In the genomic region with DNA sequence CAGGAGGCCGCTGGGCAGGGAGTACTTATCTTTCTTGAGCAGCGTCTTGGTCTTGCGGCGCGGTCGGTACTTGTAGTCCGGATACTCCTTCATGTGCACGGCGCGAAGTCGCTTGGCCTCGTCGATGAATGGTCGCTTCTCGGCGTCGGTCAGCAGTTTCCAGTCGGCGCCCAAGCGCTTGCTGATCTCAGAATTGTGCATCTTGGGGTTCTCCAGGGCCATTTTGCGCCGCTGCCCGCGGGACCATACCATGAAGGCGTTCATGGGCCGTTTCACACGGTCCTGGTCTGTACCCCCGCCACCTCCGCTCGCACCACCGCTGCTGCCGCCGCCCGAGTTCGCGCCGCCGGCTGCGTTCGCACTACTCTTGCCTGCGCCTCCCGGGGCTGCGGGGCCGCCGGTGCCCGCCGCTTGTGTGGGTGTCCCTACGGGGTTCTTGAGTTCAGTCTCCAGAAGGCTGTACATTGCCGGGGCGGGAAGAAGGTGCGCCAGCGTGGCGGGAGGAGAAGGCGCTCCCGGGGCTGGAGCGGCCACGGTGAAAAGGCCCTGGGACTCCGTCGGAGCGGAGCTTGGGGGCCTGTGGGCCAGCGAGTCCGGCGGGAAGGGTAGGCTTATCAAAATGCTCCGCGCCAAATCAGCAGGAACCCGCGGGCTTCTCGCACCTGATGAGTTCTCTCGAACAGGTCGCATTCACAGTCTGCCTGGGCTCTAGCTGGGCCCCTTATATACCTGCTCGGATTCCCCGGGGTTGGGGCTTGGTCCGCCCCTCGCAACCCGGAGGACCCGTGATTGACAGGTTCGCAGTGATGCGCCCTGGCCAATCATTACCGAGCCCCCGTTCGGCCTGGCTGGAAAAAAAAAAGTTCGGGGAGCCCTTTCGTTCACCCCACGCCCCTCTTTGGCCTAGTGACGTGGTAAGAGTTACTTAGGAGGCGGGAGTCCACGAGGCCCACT, we compare ENCODE assay signal across 1 cellular context.
TF ChIP-seq lines count a peak whose summit lies in the region.

A gene (minus strand): TSS at position 699 of the 954 bp plus-strand sequence. CDS start 9 bp downstream, at position 690.

TF ChIP-seq in A549, 52 proteins besides CTCF, POLR2A, EP300 and RAD21 (continued from another document):
- TF ChIP-seq, protein P1, sequence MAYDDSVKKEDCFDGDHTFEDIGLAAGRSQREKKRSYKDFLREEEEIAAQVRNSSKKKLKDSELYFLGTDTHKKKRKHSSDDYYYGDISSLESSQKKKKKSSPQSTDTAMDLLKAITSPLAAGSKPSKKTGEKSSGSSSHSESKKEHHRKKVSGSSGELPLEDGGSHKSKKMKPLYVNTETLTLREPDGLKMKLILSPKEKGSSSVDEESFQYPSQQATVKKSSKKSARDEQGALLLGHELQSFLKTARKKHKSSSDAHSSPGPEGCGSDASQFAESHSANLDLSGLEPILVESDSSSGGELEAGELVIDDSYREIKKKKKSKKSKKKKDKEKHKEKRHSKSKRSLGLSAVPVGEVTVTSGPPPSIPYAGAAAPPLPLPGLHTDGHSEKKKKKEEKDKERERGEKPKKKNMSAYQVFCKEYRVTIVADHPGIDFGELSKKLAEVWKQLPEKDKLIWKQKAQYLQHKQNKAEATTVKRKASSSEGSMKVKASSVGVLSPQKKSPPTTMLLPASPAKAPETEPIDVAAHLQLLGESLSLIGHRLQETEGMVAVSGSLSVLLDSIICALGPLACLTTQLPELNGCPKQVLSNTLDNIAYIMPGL (CRISPR knock-in tag; IDR thresholded peaks at IDR 0.05; ENCODE audit: borderline replicate concordance): no peak
